ENCODE assay signal across 1 cellular context in the genomic region with DNA sequence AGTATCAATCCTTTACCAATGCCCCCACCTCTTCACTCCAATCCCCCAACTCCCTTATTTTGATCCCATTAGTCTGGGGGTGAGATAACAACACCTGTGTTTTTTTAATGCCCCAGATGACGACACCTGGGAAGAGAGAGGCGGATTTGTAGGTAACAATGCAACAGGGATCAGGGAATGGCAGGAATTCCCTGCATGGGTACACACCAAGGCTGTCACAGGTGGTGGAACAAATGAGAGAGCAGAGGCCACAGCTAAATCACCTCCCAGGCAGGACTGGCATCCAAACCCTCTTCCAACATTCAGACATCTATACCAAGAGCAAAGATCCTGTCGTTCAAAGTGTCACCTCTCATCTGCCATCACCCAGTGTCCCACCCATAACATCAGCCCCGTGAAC.
TF ChIP-seq lines count a peak whose summit lies in the region.

No MANE protein-coding gene starts in this region.

TF ChIP-seq in GM23338, 12 proteins besides CTCF, POLR2A, EP300 and RAD21 (continued from another document):
- TF ChIP-seq, protein P1, sequence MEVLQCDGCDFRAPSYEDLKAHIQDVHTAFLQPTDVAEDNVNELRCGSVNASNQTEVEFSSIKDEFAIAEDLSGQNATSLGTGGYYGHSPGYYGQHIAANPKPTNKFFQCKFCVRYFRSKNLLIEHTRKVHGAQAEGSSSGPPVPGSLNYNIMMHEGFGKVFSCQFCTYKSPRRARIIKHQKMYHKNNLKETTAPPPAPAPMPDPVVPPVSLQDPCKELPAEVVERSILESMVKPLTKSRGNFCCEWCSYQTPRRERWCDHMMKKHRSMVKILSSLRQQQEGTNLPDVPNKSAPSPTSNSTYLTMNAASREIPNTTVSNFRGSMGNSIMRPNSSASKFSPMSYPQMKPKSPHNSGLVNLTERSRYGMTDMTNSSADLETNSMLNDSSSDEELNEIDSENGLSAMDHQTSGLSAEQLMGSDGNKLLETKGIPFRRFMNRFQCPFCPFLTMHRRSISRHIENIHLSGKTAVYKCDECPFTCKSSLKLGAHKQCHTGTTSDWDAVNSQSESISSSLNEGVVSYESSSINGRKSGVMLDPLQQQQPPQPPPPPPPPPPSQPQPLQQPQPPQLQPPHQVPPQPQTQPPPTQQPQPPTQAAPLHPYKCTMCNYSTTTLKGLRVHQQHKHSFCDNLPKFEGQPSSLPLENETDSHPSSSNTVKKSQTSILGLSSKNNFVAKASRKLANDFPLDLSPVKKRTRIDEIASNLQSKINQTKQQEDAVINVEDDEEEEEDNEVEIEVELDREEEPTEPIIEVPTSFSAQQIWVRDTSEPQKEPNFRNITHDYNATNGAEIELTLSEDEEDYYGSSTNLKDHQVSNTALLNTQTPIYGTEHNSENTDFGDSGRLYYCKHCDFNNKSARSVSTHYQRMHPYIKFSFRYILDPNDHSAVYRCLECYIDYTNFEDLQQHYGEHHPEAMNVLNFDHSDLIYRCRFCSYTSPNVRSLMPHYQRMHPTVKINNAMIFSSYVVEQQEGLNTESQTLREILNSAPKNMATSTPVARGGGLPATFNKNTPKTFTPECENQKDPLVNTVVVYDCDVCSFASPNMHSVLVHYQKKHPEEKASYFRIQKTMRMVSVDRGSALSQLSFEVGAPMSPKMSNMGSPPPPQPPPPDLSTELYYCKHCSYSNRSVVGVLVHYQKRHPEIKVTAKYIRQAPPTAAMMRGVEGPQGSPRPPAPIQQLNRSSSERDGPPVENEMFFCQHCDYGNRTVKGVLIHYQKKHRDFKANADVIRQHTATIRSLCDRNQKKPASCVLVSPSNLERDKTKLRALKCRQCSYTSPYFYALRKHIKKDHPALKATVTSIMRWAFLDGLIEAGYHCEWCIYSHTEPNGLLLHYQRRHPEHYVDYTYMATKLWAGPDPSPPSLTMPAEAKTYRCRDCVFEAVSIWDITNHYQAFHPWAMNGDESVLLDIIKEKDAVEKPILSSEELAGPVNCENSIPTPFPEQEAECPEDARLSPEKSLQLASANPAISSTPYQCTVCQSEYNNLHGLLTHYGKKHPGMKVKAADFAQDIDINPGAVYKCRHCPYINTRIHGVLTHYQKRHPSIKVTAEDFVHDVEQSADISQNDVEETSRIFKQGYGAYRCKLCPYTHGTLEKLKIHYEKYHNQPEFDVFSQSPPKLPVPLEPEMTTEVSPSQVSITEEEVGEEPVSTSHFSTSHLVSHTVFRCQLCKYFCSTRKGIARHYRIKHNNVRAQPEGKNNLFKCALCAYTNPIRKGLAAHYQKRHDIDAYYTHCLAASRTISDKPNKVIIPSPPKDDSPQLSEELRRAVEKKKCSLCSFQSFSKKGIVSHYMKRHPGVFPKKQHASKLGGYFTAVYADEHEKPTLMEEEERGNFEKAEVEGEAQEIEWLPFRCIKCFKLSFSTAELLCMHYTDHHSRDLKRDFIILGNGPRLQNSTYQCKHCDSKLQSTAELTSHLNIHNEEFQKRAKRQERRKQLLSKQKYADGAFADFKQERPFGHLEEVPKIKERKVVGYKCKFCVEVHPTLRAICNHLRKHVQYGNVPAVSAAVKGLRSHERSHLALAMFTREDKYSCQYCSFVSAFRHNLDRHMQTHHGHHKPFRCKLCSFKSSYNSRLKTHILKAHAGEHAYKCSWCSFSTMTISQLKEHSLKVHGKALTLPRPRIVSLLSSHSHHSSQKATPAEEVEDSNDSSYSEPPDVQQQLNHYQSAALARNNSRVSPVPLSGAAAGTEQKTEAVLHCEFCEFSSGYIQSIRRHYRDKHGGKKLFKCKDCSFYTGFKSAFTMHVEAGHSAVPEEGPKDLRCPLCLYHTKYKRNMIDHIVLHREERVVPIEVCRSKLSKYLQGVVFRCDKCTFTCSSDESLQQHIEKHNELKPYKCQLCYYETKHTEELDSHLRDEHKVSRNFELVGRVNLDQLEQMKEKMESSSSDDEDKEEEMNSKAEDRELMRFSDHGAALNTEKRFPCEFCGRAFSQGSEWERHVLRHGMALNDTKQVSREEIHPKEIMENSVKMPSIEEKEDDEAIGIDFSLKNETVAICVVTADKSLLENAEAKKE (CRISPR knock-in tag; IDR thresholded peaks at IDR 0.05) = no peak
- TF ChIP-seq NANOG (IDR thresholded peaks at IDR 0.05; ENCODE audit: borderline replicate concordance) (no peak), ZNF331 (CRISPR knock-in tag; IDR thresholded peaks at IDR 0.05; ENCODE audit: low read depth) (no peak), EZH2 (IDR thresholded peaks at IDR 0.05; ENCODE audit: low read depth, unreplicated experiment) (no peak), ZNF114 (CRISPR knock-in tag; IDR thresholded peaks at IDR 0.05) (no peak), CREB1 (CRISPR knock-in tag; IDR thresholded peaks at IDR 0.05; ENCODE audit: low read depth) (no peak)
- TF ChIP-seq, protein P2, sequence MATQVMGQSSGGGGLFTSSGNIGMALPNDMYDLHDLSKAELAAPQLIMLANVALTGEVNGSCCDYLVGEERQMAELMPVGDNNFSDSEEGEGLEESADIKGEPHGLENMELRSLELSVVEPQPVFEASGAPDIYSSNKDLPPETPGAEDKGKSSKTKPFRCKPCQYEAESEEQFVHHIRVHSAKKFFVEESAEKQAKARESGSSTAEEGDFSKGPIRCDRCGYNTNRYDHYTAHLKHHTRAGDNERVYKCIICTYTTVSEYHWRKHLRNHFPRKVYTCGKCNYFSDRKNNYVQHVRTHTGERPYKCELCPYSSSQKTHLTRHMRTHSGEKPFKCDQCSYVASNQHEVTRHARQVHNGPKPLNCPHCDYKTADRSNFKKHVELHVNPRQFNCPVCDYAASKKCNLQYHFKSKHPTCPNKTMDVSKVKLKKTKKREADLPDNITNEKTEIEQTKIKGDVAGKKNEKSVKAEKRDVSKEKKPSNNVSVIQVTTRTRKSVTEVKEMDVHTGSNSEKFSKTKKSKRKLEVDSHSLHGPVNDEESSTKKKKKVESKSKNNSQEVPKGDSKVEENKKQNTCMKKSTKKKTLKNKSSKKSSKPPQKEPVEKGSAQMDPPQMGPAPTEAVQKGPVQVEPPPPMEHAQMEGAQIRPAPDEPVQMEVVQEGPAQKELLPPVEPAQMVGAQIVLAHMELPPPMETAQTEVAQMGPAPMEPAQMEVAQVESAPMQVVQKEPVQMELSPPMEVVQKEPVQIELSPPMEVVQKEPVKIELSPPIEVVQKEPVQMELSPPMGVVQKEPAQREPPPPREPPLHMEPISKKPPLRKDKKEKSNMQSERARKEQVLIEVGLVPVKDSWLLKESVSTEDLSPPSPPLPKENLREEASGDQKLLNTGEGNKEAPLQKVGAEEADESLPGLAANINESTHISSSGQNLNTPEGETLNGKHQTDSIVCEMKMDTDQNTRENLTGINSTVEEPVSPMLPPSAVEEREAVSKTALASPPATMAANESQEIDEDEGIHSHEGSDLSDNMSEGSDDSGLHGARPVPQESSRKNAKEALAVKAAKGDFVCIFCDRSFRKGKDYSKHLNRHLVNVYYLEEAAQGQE (IDR thresholded peaks at IDR 0.05; ENCODE audit: unreplicated experiment) = no peak
TF ChIP-seq in GM23338: peak in this region for 0.
